In the genomic region with DNA sequence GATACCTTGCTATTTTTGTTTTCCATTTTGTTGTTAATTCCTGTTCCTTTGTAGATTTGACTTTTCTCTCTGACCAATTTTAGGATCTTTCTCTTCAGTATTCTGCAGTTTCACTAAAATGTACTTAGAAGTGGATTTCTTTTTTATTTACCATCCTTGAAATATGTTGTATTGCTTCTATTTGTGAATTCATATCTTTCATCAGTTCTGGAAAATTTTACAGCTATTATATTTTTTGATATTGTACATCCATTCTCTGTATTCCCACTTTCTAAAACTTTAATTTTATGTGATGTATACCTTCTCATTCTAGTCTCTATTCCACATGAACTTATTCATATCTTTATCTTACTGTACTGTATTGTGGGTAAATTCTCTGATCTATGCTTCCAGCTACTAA, we compare ENCODE assay signal across 37 cellular contexts. TPM values are rescaled to one million over a fixed set of nuclear protein-coding genes. Genes with fewer than 3 reads are reported as not detected.
"Had no signal": no experiment of that assay in that cellular context is flagged by ENCODE, and none has a peak within 500 bp of the region (broad histone marks: within the 10 kb centered on the region; RNA-seq: fewer than 3 reads in every experiment).

No MANE protein-coding gene starts in this region.

- H3K27ac ChIP-seq: adrenal gland, ascending aorta, body of pancreas, brain microvascular endothelial cell, breast epithelium, cardiac muscle cell, colonic mucosa had no signal

- ATAC-seq: activated naive CD4-positive, alpha-beta T cell treated with anti-CD3 and anti-CD28 coated beads, Interleukin-2, amount 50 U/mL, for 72 hours; activated naive CD8-positive, alpha-beta T cell treated with anti-CD3 and anti-CD28 coated beads, Interleukin-2, amount 50 U/mL, for 24 hours; activated T-cell treated with anti-CD3 and anti-CD28 coated beads, Interleukin-2, amount 50 U/mL, for 4 hours; activated T-cell treated with anti-CD3 and anti-CD28 coated beads, Interleukin-2, amount 50 U/mL, for 72 hours; body of pancreas had no signal

- FAIRE-seq: colon had no signal

- H3K4me1 ChIP-seq: ascending aorta, body of pancreas, breast epithelium had no signal

- DNase-seq: activated effector memory CD4-positive, alpha-beta T cell treated with anti-CD3 and anti-CD28 coated beads, Interleukin-2, amount 50 U/mL, for 16 hours; activated effector memory CD4-positive, alpha-beta T cell treated with Interleukin-2 at 50 U/mL for 16 hours; activated gamma-delta T cell; activated gamma-delta T cell treated with Interleukin-2 at 50 U/mL for 16 hours; activated naive CD4-positive, alpha-beta T cell; activated naive CD4-positive, alpha-beta T cell treated with anti-CD3 and anti-CD28 coated beads for 36 hours; activated naive CD4-positive, alpha-beta T cell treated with anti-CD3 and anti-CD28 coated beads, Interleukin-2, amount 10 ng/mL, durations not matched to agents 7 days and 5 days; activated naive CD4-positive, alpha-beta T cell treated with anti-CD3 and anti-CD28 coated beads, Interleukin-2, amount 50 U/mL, for 16 hours; activated naive CD4-positive, alpha-beta T cell treated with Interleukin-2 at 50 U/mL for 16 hours; activated naive CD8-positive, alpha-beta T cell treated with anti-CD3 and anti-CD28 coated beads for 36 hours; activated naive CD8-positive, alpha-beta T cell treated with anti-CD3 and anti-CD28 coated beads, Interleukin-2, amount 10 ng/mL, durations not matched to agents 7 days and 5 days; activated naive CD8-positive, alpha-beta T cell treated with anti-CD3 and anti-CD28 coated beads, Interleukin-2, amount 50 U/mL, for 24 hours; activated T-cell treated with anti-CD3 and anti-CD28 coated beads, Interleukin-2, amount 50 U/mL, for 4 hours; activated T-cell treated with anti-CD3 and anti-CD28 coated beads, Interleukin-2, amount 50 U/mL, for 48 hours; activated T-cell treated with anti-CD3 and anti-CD28 coated beads, Interleukin-2, amount 50 U/mL, for 72 hours; adrenal gland; amniotic stem cell; amygdala; anterior cingulate cortex; aorta; body of pancreas; brain microvascular endothelial cell; caudate nucleus; central memory CD4-positive, alpha-beta T cell; cerebellar nuclear complex; colonic mucosa had no signal

- H3K27ac Mint-ChIP-seq: activated naive CD4-positive, alpha-beta T cell treated with anti-CD3 and anti-CD28 coated beads for 36 hours; activated naive CD4-positive, alpha-beta T cell treated with anti-CD3 and anti-CD28 coated beads, Interleukin-2, amount 10 ng/mL, durations not matched to agents 7 days and 5 days; activated naive CD4-positive, alpha-beta T cell treated with anti-CD3 and anti-CD28 coated beads, Interleukin-2, amount 50 U/mL, for 72 hours; activated naive CD8-positive, alpha-beta T cell; activated naive CD8-positive, alpha-beta T cell treated with anti-CD3 and anti-CD28 coated beads, Interleukin-2, amount 10 ng/mL, durations not matched to agents 7 days and 5 days; activated naive CD8-positive, alpha-beta T cell treated with anti-CD3 and anti-CD28 coated beads, Interleukin-2, amount 50 U/mL, for 24 hours; activated T-cell treated with anti-CD3 and anti-CD28 coated beads, Interleukin-2, amount 50 U/mL, for 72 hours; activated T-helper 1 cell treated with anti-CD3 and anti-CD28 coated beads, Interleukin-12 subunit alpha, Interleukin-12 subunit beta, Interleukin-2, Interleukin-4 antibody, amounts not matched to agents 30 ng/mL and 10 ng/mL and 1 ng/mL, durations not matched to agents 14 hours and 24 hours and 36 hours; activated T-helper 2 cell treated with anti-CD3 and anti-CD28 coated beads, Interferon-gamma antibody, Interleukin-2, Interleukin-4, amounts not matched to agents 10 μg/mL and 5 μg/mL and 100 μg/mL, durations not matched to agents 14 hours and 24 hours and 36 hours; brain had no signal

- H3K4me3 Mint-ChIP-seq: activated naive CD4-positive, alpha-beta T cell treated with anti-CD3 and anti-CD28 coated beads for 36 hours; activated naive CD4-positive, alpha-beta T cell treated with anti-CD3 and anti-CD28 coated beads, Interleukin-2, amount 10 ng/mL, durations not matched to agents 7 days and 5 days; activated naive CD4-positive, alpha-beta T cell treated with anti-CD3 and anti-CD28 coated beads, Interleukin-2, amount 50 U/mL, for 24 hours; activated naive CD8-positive, alpha-beta T cell; activated naive CD8-positive, alpha-beta T cell treated with anti-CD3 and anti-CD28 coated beads for 36 hours; activated naive CD8-positive, alpha-beta T cell treated with anti-CD3 and anti-CD28 coated beads, Interleukin-2, amount 10 ng/mL, durations not matched to agents 7 days and 5 days; activated naive CD8-positive, alpha-beta T cell treated with anti-CD3 and anti-CD28 coated beads, Interleukin-2, amount 50 U/mL, for 24 hours; activated T-cell treated with anti-CD3 and anti-CD28 coated beads, Interleukin-2, amount 50 U/mL, for 4 hours; activated T-cell treated with anti-CD3 and anti-CD28 coated beads, Interleukin-2, amount 50 U/mL, for 72 hours; activated T-helper 1 cell treated with anti-CD3 and anti-CD28 coated beads, Interleukin-12 subunit alpha, Interleukin-12 subunit beta, Interleukin-2, Interleukin-4 antibody, amounts not matched to agents 30 ng/mL and 10 ng/mL and 1 ng/mL, durations not matched to agents 14 hours and 24 hours and 36 hours; brain; central memory CD8-positive, alpha-beta T cell had no signal

- H3K9me3 ChIP-seq: adrenal gland, body of pancreas, colonic mucosa had no signal

- H3K9me3 Mint-ChIP-seq: activated naive CD4-positive, alpha-beta T cell treated with anti-CD3 and anti-CD28 coated beads, Interleukin-2, amount 10 ng/mL, durations not matched to agents 7 days and 5 days; activated naive CD8-positive, alpha-beta T cell treated with anti-CD3 and anti-CD28 coated beads, Interleukin-2, amount 10 ng/mL, durations not matched to agents 7 days and 5 days; activated T-cell treated with anti-CD3 and anti-CD28 coated beads, Interleukin-2, amount 50 U/mL, for 72 hours; activated T-helper 1 cell treated with anti-CD3 and anti-CD28 coated beads, Interleukin-12 subunit alpha, Interleukin-12 subunit beta, Interleukin-2, Interleukin-4 antibody, amounts not matched to agents 30 ng/mL and 10 ng/mL and 1 ng/mL, durations not matched to agents 14 hours and 24 hours and 36 hours; central memory CD8-positive, alpha-beta T cell had no signal

- H3K27me3 ChIP-seq: adrenal gland, ascending aorta, body of pancreas, brain microvascular endothelial cell, breast epithelium, cardiac muscle cell, colonic mucosa had no signal

- H3K27me3 Mint-ChIP-seq: activated naive CD4-positive, alpha-beta T cell treated with anti-CD3 and anti-CD28 coated beads, Interleukin-2, amount 10 ng/mL, durations not matched to agents 7 days and 5 days; activated naive CD4-positive, alpha-beta T cell treated with anti-CD3 and anti-CD28 coated beads, Interleukin-2, amount 50 U/mL, for 24 hours; activated naive CD8-positive, alpha-beta T cell; activated naive CD8-positive, alpha-beta T cell treated with anti-CD3 and anti-CD28 coated beads for 36 hours; activated naive CD8-positive, alpha-beta T cell treated with anti-CD3 and anti-CD28 coated beads, Interleukin-2, amount 10 ng/mL, durations not matched to agents 7 days and 5 days; activated naive CD8-positive, alpha-beta T cell treated with anti-CD3 and anti-CD28 coated beads, Interleukin-2, amount 50 U/mL, for 24 hours; central memory CD8-positive, alpha-beta T cell had no signal

- H3K4me3 ChIP-seq: adrenal gland, ascending aorta, body of pancreas, breast epithelium, cardiac muscle cell, colonic mucosa had no signal

- H3K4me1 Mint-ChIP-seq: activated naive CD4-positive, alpha-beta T cell treated with anti-CD3 and anti-CD28 coated beads, Interleukin-2, amount 10 ng/mL, durations not matched to agents 7 days and 5 days; brain; central memory CD8-positive, alpha-beta T cell had no signal

- H3K36me3 ChIP-seq: adrenal gland, brain microvascular endothelial cell, breast epithelium, cardiac muscle cell, colonic mucosa had no signal

RNA-seq across cellular contexts. Expression of gene ALDH8A1, which starts 9.7 kb away (rescaled TPM):
- total RNA-seq: ascending aorta had no signal
